Comparison of ENCODE assay signal across 26 cellular contexts in genomic region chr9:135006911-135007570, GRCh38.
"Had no signal": no experiment of that assay in that cellular context is flagged by ENCODE, and none has a peak within 500 bp of the region (broad histone marks: within the 10 kb centered on the region; RNA-seq: fewer than 3 reads in every experiment).

No MANE protein-coding gene starts in this region.

- H3K27ac ChIP-seq: heart right ventricle, hepatocyte, left lung, neutrophil, ovary, right atrium auricular region, right lobe of liver, stomach, testis, thyroid gland, transverse colon, upper lobe of left lung had no signal

- H3K27me3 ChIP-seq: hepatocyte, left lung, neutrophil, ovary, right atrium auricular region, right lobe of liver, testis, thyroid gland, transverse colon, upper lobe of left lung had no signal

- DNase-seq: heart right ventricle; islet precursor cell; kidney glomerular epithelial cell; left colon; mesendoderm; naive B cell; occipital lobe; ovary; stimulated activated CD4-positive, alpha-beta T cell treated with anti-CD3 and anti-CD28 coated beads, Interleukin-12 subunit alpha, Interleukin-12 subunit beta, amount 100 ng/mL, for 4 hours; stimulated activated CD4-positive, alpha-beta T cell treated with anti-CD3 and anti-CD28 coated beads, Interleukin-15, amount 100 ng/mL, for 24 hours; stimulated activated CD4-positive, alpha-beta T cell treated with anti-CD3 and anti-CD28 coated beads, Interleukin-2, amount 100 ng/mL, for 24 hours; stimulated activated CD4-positive, alpha-beta T cell treated with anti-CD3 and anti-CD28 coated beads, Interleukin-4, amount 100 ng/mL, for 1 hour; stimulated activated naive B cell treated with anti-CD40 and anti-IgM and Interleukin-4, amounts not matched to agents 10 μg/mL and 1 μg/mL and 100 μg/mL, for 72 hours; stimulated activated naive CD8-positive, alpha-beta T cell treated with anti-CD3 and anti-CD28 coated beads, Interleukin-15, Interleukin-2, amounts not matched to agents 100 U/mL and 50 U/mL, for 24 hours; stomach; testis; thyroid gland; transverse colon had no signal

- H3K4me3 ChIP-seq: heart right ventricle, hepatocyte, left lung, lung, ovary, right atrium auricular region, right lobe of liver, smooth muscle cell, stomach, testis, thyroid gland, transverse colon, upper lobe of left lung had no signal

- H3K4me1 ChIP-seq: heart right ventricle, left lung, right atrium auricular region, right lobe of liver, stomach, testis, transverse colon, upper lobe of left lung had no signal

- H3K36me3 ChIP-seq: heart right ventricle, left lung, neutrophil, ovary, right atrium auricular region, right lobe of liver, stomach, thyroid gland, transverse colon, upper lobe of left lung had no signal

- H3K9me3 ChIP-seq: left lung, neutrophil, ovary, right atrium auricular region, right lobe of liver, stomach, testis, thyroid gland, transverse colon, upper lobe of left lung had no signal

- ATAC-seq: left colon; left lung; right lobe of liver; stimulated activated naive B cell treated with anti-CD40 and anti-IgM and Interleukin-4, amounts not matched to agents 10 μg/mL and 1 μg/mL and 100 μg/mL, for 72 hours had no signal
